ENCODE assay signal across 24 cellular contexts in the genomic region with DNA sequence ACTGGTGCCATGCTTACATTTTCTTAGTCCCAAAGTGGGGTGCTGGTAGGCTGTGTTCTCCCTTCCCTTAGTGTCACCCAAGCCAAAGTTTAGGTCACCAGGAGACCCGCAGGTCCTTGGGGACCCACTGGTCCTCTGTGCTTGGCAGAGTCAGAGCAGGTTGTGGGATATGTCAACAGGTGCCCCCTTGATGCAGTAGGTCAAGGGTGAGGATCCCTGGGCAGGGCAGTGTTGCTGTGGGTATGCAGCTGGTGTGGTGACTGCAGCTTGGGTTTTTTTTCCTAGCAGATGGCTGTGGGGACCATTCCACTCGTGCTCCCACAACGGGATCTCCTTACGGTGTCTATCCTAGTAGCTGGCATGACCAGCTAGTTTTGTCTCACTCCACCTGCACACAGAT.
"Had no signal": no experiment of that assay in that cellular context is flagged by ENCODE, and none has a peak within 500 bp of the region (broad histone marks: within the 10 kb centered on the region; RNA-seq: fewer than 3 reads in every experiment).

No MANE protein-coding gene starts in this region.

- H3K36me3 ChIP-seq: esophagus squamous epithelium, gastrocnemius medialis, heart right ventricle, lower lobe of right lung had no signal

- H3K4me3 ChIP-seq: coronary artery, dorsolateral prefrontal cortex, esophagus squamous epithelium, gastrocnemius medialis, heart right ventricle, left lung, lower lobe of right lung had no signal

- H3K27ac ChIP-seq: coronary artery, dorsolateral prefrontal cortex, epithelial cell of prostate, esophagus squamous epithelium, gastrocnemius medialis, heart right ventricle, left lung, lower lobe of right lung had no signal

- H3K27me3 Mint-ChIP-seq: memory B cell, naive B cell had no signal

- DNase-seq: dermis blood vessel endothelial cell; dorsolateral prefrontal cortex; effector CD4-positive, alpha-beta T cell; effector memory CD4-positive, alpha-beta T cell; erythroblast; esophagus squamous epithelium; foreskin fibroblast; foreskin melanocyte; gastrocnemius medialis; glutamatergic neuron; head of caudate nucleus; heart right ventricle; hippocampal formation; left cardiac atrium; left ventricle myocardium superior; lower lobe of right lung; mesendoderm; midbrain; naive B cell had no signal

- ATAC-seq: esophagus mucosa, gastrocnemius medialis, heart right ventricle, left cardiac atrium, left lung, left ventricle myocardium superior had no signal

- H3K4me3 Mint-ChIP-seq: memory B cell had no signal

- H3K27ac Mint-ChIP-seq: memory B cell had no signal

- H3K4me1 ChIP-seq: esophagus squamous epithelium, gastrocnemius medialis, heart right ventricle, left lung, lower lobe of right lung had no signal

- H3K9me3 ChIP-seq: esophagus squamous epithelium, gastrocnemius medialis, left lung, lower lobe of right lung had no signal

- H3K27me3 ChIP-seq: dorsolateral prefrontal cortex, esophagus squamous epithelium, gastrocnemius medialis, heart right ventricle, left lung had no signal
